1 cellular context compared by ENCODE assay signal in the genomic region with DNA sequence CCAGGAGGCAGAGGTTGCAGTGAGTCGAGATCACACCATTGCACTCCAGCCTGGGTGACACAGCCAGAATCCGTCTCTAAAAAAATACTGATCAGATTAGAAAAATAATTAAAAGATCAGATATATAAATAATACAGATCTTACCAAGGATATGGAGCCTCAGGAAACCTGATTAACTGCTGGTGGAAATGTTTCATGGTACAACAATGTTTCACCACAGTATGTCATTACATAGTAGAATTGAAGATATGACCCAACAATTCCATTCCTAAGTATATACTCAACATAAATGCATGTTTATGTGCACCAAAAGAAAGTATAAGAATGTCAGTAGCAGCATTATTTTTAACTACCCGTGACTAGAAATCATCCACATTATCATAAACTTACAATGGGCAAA.
TF ChIP-seq lines count a peak whose summit lies in the region.

No MANE protein-coding gene starts in this region.

TF ChIP-seq in IMR-90, 13 proteins besides CTCF, POLR2A, EP300 and RAD21:
- TF ChIP-seq MXI1 (IDR thresholded peaks at IDR 0.05; ENCODE audit: borderline replicate concordance, low read depth, low read length): no peak
- no peak for TF ChIP-seq MAZ (IDR thresholded peaks at IDR 0.05; ENCODE audit: borderline replicate concordance, low read depth, low read length)
- no peak for TF ChIP-seq ELK1 (IDR thresholded peaks at IDR 0.05; ENCODE audit: borderline replicate concordance, low read depth, low read length)
- TF ChIP-seq CHD1 (IDR thresholded peaks at IDR 0.05; ENCODE audit: low read depth, low read length): no peak
- TF ChIP-seq RFX5 (IDR thresholded peaks at IDR 0.05; ENCODE audit: low read depth, low read length): no peak
